Comparison of ENCODE assay signal across 24 cellular contexts in genomic region chr15:26983822-26984221, GRCh38. TPM values are rescaled to one million over a fixed set of nuclear protein-coding genes. Genes with fewer than 3 reads are reported as not detected.
DNase-seq lines count a peak whose midpoint lies in the region; ATAC-seq and TF ChIP-seq lines count a peak whose summit lies in the region.
"Had no signal": no experiment of that assay in that cellular context is flagged by ENCODE, and none has a peak within 500 bp of the region (broad histone marks: within the 10 kb centered on the region; RNA-seq: fewer than 3 reads in every experiment).

No MANE protein-coding gene starts in this region.

- no peak for TF ChIP-seq EP300 in SK-N-SH (IDR thresholded peaks at IDR 0.05; ENCODE audit: borderline replicate concordance in 1 of 2, low read depth in 1 of 2, low read length in 1 of 2)

- DNase-seq in SK-N-SH = no peak
- DNase-seq in MM.1S = no peak
- peak; percentile 65 for DNase-seq in WTC11 (ENCODE audit: low spot score)
- no peak for DNase-seq in progenitor cell of endocrine pancreas (ENCODE audit: low spot score, unreplicated experiment)
- DNase-seq in OCI-M2 (lab: John Stamatoyannopoulos, UW; ENCODE audit: unreplicated experiment) = no peak
- DNase-seq in UCSD-AML1 (lab: John Stamatoyannopoulos, UW; ENCODE audit: unreplicated experiment) = no peak
- DNase-seq in NCI-H146 treated with DMSO at 0.1 percent for 48 hours (lab: John Stamatoyannopoulos, UW; ENCODE audit: unreplicated experiment) = no peak
- DNase-seq: activated CD4-positive, alpha-beta T cell treated with anti-CD3 and anti-CD28 coated beads, Interleukin-2, amount 50 U/mL, for 1 hour; central memory CD4-positive, alpha-beta T cell; DMS153; midbrain; NCI-H1105 treated with DMSO at 0.1 percent for 48 hours; NCI-H526 treated with DMSO at 0.1 percent for 48 hours; uterus had no signal

- H2AFZ ChIP-seq in SK-N-SH (ENCODE audit: low read depth) = no peak overlapping the region
- no peak overlapping the region for H2AFZ ChIP-seq in MM.1S (ENCODE audit: low read length)

- H4K20me1 ChIP-seq in SK-N-SH (ENCODE audit: insufficient read depth) = no peaks in the 10 kb centered on the region
- H4K20me1 ChIP-seq in MM.1S (ENCODE audit: insufficient read depth, low read length) = no peaks in the 10 kb centered on the region

- H3K4me1 Mint-ChIP-seq in WTC11 (peaks cover 6% of the 10 kb centered on the region), progenitor cell of endocrine pancreas (ENCODE audit: low read depth) (no peaks in the 10 kb centered on the region)
- H3K4me1 Mint-ChIP-seq: CD14-positive monocyte, nephron had no signal

- H3K27ac Mint-ChIP-seq in WTC11 (no peak overlapping the region), progenitor cell of endocrine pancreas (no peak overlapping the region)
- H3K27ac Mint-ChIP-seq: CD14-positive monocyte, nephron had no signal

- H3K4me3 ChIP-seq in SK-N-SH (ENCODE audit: low read depth in 2 of 2, low read length in 1 of 2) (no peak overlapping the region), MM.1S (ENCODE audit: low read length) (no peak overlapping the region)
- H3K4me3 ChIP-seq: esophagus muscularis mucosa, skin epidermis, uterus had no signal

- H3F3A ChIP-seq in SK-N-SH (replicated peaks; ENCODE audit: insufficient read depth) = no peaks in the 10 kb centered on the region
- H3F3A ChIP-seq in MM.1S (ENCODE audit: insufficient read depth, low read length) = no peaks in the 10 kb centered on the region

- no peaks in the 10 kb centered on the region for H3K4me1 ChIP-seq in SK-N-SH (ENCODE audit: control insufficient read depth in 1 of 2, insufficient read depth in 2 of 2, low read depth in 1 of 2, low read length in 1 of 2)
- H3K4me1 ChIP-seq in MM.1S (ENCODE audit: low read length) = no peaks in the 10 kb centered on the region
- H3K4me1 ChIP-seq: esophagus muscularis mucosa, uterus had no signal

- H3K9ac ChIP-seq in SK-N-SH (no peak overlapping the region), MM.1S (ENCODE audit: low read length) (no peak overlapping the region)
- H3K9ac ChIP-seq: KMS-11 had no signal

- TF ChIP-seq RAD21 in SK-N-SH (IDR thresholded peaks at IDR 0.05; ENCODE audit: low read length) = no peak

- 35% methylated on average over 8 of the region's 8 CpGs for WGBS in SK-N-SH (ENCODE audit: low lambda C conversion rate)

- H3K27me3 ChIP-seq in SK-N-SH (ENCODE audit: insufficient read depth) (no peaks in the 10 kb centered on the region), MM.1S (replicated peaks; ENCODE audit: insufficient read depth, low read length) (no peaks in the 10 kb centered on the region)
- H3K27me3 ChIP-seq: esophagus muscularis mucosa, uterus had no signal

- H3K79me2 ChIP-seq in SK-N-SH (ENCODE audit: insufficient read depth) (no peaks in the 10 kb centered on the region), MM.1S (ENCODE audit: low read length) (no peaks in the 10 kb centered on the region)

- H3K4me3 Mint-ChIP-seq in WTC11 (no peak overlapping the region), progenitor cell of endocrine pancreas (ENCODE audit: low read depth) (no peak overlapping the region)
- H3K4me3 Mint-ChIP-seq: CD14-positive monocyte, nephron had no signal

- 0 out of 2 replicates have a peak, but pooled peaks cover 4% of the 10 kb centered on the region for H3K27me3 Mint-ChIP-seq in WTC11 (ENCODE audit: low read depth)
- H3K27me3 Mint-ChIP-seq in progenitor cell of endocrine pancreas = no peaks in the 10 kb centered on the region

- peaks cover 14% of the 10 kb centered on the region for H3K9me3 Mint-ChIP-seq in WTC11
- no peaks in the 10 kb centered on the region for H3K9me3 Mint-ChIP-seq in progenitor cell of endocrine pancreas (ENCODE audit: low read depth)

- CTCF ChIA-PET in SK-N-SH (lab: Yijun Ruan, JAX) = interaction anchor here (1.0 to 5.5 kb wide), 3 partner anchors 10 to 92 kb away, joined by 4 to 32 read pairs (median 5); partner anchors contain the start of gene GABRG3
- CTCF ChIA-PET in WTC11 (lab: Charles Lee) = interaction anchor here (0.6 to 5.4 kb wide), 13 partner anchors 10 to 363 kb away, joined by 3 to 78 read pairs (median 4); partner anchors contain the start of gene GABRG3

- no peak overlapping the region for H3K4me2 ChIP-seq in SK-N-SH
- H3K4me2 ChIP-seq in MM.1S (ENCODE audit: low read depth, low read length) = no peak overlapping the region
- H3K4me2 ChIP-seq: KMS-11 had no signal

- H3K27ac ChIP-seq in SK-N-SH (ENCODE audit: low read depth in 2 of 2, low read length in 1 of 2) = no peak overlapping the region
- H3K27ac ChIP-seq in MM.1S (ENCODE audit: low read length) = no peak overlapping the region
- H3K27ac ChIP-seq: esophagus muscularis mucosa, KMS-11, RWPE1, skin epidermis, uterus had no signal

- ATAC-seq in SK-N-SH treated with all-trans-retinoic acid at 6 μM for 48 hours (no peak), WTC11 (peak; percentile 38; the same call in 1 of the 2 replicates)
- ATAC-seq: left lobe of liver had no signal

- H3K36me3 ChIP-seq in SK-N-SH (replicated peaks in 1 of 2; ENCODE audit: control insufficient read depth in 1 of 2, insufficient read depth in 2 of 2, low read length in 1 of 2) = no peaks in the 10 kb centered on the region
- no peaks in the 10 kb centered on the region for H3K36me3 ChIP-seq in MM.1S (replicated peaks; ENCODE audit: insufficient read depth, low read length)
- H3K36me3 ChIP-seq: esophagus muscularis mucosa, uterus had no signal

- H3K36me3 Mint-ChIP-seq in WTC11 = no peaks in the 10 kb centered on the region
- no peaks in the 10 kb centered on the region for H3K36me3 Mint-ChIP-seq in progenitor cell of endocrine pancreas (ENCODE audit: insufficient read depth)
- H3K36me3 Mint-ChIP-seq: CD14-positive monocyte had no signal

- H3K9me3 ChIP-seq in SK-N-SH (no peaks in the 10 kb centered on the region), MM.1S (replicated peaks; ENCODE audit: insufficient read depth, low read length) (no peaks in the 10 kb centered on the region)
- H3K9me3 ChIP-seq: esophagus muscularis mucosa, uterus had no signal

- H3K9me2 ChIP-seq in SK-N-SH = no peaks in the 10 kb centered on the region
- no peaks in the 10 kb centered on the region for H3K9me2 ChIP-seq in MM.1S (replicated peaks; ENCODE audit: insufficient read depth, low read length)

- TF ChIP-seq CTCF in SK-N-SH (IDR thresholded peaks at IDR 0.05) (0 out of 2 replicates have a peak, but pooled peaks have one; percentile 18), MM.1S (IDR thresholded peaks at IDR 0.05; ENCODE audit: low read length) (peak; percentile 13), WTC11 (IDR thresholded peaks at IDR 0.05) (peak; percentile 74), progenitor cell of endocrine pancreas (IDR thresholded peaks at IDR 0.05; ENCODE audit: unreplicated experiment) (peak; percentile 21)

- POLR2A ChIA-PET in SK-N-SH (lab: Yijun Ruan, JAX) (no interaction called here), WTC11 (lab: Charles Lee) (no interaction called here)

TF ChIP-seq in SK-N-SH, 30 proteins besides CTCF, POLR2A, EP300 and RAD21:
- no peak for TF ChIP-seq RXRA (IDR thresholded peaks at IDR 0.05; ENCODE audit: borderline replicate concordance, low read depth)

TF ChIP-seq in SK-N-SH treated with all-trans-retinoic acid at 6 μM for 48 hours, 23 proteins besides CTCF, POLR2A, EP300 and RAD21 (continues in another document):
- TF ChIP-seq ZFP3 (CRISPR knock-in tag; IDR thresholded peaks at IDR 0.05) = no peak

TF ChIP-seq in WTC11, 78 proteins besides CTCF, POLR2A, EP300 and RAD21:
- TF ChIP-seq JAZF1 (CRISPR knock-in tag; IDR thresholded peaks at IDR 0.05) = no peak
- peak; percentile 40; the same call in 1 of the 2 replicates for TF ChIP-seq ZNF121 (CRISPR knock-in tag; IDR thresholded peaks at IDR 0.05)
TF ChIP-seq in WTC11: peak in this region for 1.

RNA-seq across cellular contexts. Expression of gene GABRG3, which starts 12.8 kb away (rescaled TPM):
- polyA plus RNA-seq in SK-N-SH (2012; rRNA removed) = not detected in 2 replicates
- polyA plus RNA-seq in SK-N-SH (2012; cell fraction: cytosol; rRNA removed) = not detected in 2 replicates
- polyA plus RNA-seq in SK-N-SH (2012; cell fraction: nucleus; rRNA removed) = under 0.01 TPM in 1 of 2 replicates, not detected in the other
- total RNA-seq in WTC11 (2021) (0.30 to 0.72 TPM (median 0.46 TPM) in 3 replicates), progenitor cell of endocrine pancreas (0.24 and 0.80 TPM in 2 replicates)
- total RNA-seq: esophagus muscularis mucosa, posterior vena cava, subcutaneous adipose tissue had no signal
- polyA plus RNA-seq: CD14-positive monocyte had no signal

Comparison
In these comparisons a context has a peak if more than half of its experiments do, and no peak if none do; other contexts are left out.
1. CTCF ChIP-seq: peak in every context shown above with its lines; median percentile 74 in WTC11; 21 in progenitor cell of endocrine pancreas; 18 in SK-N-SH; 13 in MM.1S.
2. Of the 6 proteins assayed by ChIP-seq in both WTC11 and SK-N-SH: peak only in WTC11: none; only in SK-N-SH: none; in both: CTCF; in neither: 5.